Comparison of ENCODE assay signal across 2 cellular contexts in the genomic region with DNA sequence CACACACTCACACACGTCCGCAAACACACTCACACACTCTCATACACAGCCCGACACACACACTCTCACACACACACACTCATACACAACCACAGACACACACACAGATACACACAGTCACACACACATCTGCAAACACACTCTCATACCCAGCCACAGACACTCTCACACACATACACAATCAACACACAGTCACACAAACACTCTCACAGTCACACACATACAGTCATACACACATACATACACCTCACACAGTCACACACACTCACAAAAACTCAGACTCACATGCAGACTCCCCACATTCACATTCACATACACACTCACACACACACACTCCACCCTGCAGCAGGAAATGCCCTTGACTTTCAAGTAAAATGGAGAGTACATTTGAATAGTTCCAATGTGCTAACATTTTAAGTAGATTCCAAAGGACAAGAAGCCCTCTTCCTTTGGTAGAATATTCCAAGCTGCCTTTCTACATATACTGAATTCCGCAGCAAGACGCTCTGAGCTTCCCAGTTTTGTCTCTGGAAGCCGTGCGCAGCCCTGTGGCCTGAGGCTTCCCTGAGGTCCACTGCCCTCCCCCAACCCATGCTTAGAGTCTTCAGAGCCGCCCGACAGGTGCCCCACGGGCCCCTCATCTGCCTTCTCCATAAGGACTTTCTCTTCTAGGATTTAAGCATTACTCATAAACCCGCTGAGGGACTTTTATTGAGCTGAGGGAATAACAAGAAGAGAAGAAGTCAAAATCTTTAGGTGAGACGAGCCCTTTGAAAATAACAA.
TF ChIP-seq lines count a peak whose summit lies in the region.

No MANE protein-coding gene starts in this region.

TF ChIP-seq in GM23338, 12 proteins besides CTCF, POLR2A, EP300 and RAD21:
- TF ChIP-seq, protein P1, sequence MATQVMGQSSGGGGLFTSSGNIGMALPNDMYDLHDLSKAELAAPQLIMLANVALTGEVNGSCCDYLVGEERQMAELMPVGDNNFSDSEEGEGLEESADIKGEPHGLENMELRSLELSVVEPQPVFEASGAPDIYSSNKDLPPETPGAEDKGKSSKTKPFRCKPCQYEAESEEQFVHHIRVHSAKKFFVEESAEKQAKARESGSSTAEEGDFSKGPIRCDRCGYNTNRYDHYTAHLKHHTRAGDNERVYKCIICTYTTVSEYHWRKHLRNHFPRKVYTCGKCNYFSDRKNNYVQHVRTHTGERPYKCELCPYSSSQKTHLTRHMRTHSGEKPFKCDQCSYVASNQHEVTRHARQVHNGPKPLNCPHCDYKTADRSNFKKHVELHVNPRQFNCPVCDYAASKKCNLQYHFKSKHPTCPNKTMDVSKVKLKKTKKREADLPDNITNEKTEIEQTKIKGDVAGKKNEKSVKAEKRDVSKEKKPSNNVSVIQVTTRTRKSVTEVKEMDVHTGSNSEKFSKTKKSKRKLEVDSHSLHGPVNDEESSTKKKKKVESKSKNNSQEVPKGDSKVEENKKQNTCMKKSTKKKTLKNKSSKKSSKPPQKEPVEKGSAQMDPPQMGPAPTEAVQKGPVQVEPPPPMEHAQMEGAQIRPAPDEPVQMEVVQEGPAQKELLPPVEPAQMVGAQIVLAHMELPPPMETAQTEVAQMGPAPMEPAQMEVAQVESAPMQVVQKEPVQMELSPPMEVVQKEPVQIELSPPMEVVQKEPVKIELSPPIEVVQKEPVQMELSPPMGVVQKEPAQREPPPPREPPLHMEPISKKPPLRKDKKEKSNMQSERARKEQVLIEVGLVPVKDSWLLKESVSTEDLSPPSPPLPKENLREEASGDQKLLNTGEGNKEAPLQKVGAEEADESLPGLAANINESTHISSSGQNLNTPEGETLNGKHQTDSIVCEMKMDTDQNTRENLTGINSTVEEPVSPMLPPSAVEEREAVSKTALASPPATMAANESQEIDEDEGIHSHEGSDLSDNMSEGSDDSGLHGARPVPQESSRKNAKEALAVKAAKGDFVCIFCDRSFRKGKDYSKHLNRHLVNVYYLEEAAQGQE (IDR thresholded peaks at IDR 0.05; ENCODE audit: unreplicated experiment) = no peak
- TF ChIP-seq JUNB (IDR thresholded peaks at IDR 0.05; ENCODE audit: unreplicated experiment) (no peak), ZNF331 (CRISPR knock-in tag; IDR thresholded peaks at IDR 0.05; ENCODE audit: low read depth) (no peak)

TF ChIP-seq in H1, 55 proteins besides CTCF, POLR2A, EP300 and RAD21:
- no peak for TF ChIP-seq FOSL1 (IDR thresholded peaks at IDR 0.05; ENCODE audit: insufficient read depth, low read depth, low read length)
- no peak for TF ChIP-seq SIX5 (IDR thresholded peaks at IDR 0.05; ENCODE audit: low read depth, low read length)
- TF ChIP-seq SP1 (IDR thresholded peaks at IDR 0.05; ENCODE audit: low read depth, low read length) = no peak
- TF ChIP-seq CHD7 (IDR thresholded peaks at IDR 0.05; ENCODE audit: insufficient replicate concordance, low read length) = no peak
- TF ChIP-seq KDM5A (IDR thresholded peaks at IDR 0.05; ENCODE audit: low read length) = no peak
